Comparison of ENCODE assay signal across 1 cellular context in the genomic region with DNA sequence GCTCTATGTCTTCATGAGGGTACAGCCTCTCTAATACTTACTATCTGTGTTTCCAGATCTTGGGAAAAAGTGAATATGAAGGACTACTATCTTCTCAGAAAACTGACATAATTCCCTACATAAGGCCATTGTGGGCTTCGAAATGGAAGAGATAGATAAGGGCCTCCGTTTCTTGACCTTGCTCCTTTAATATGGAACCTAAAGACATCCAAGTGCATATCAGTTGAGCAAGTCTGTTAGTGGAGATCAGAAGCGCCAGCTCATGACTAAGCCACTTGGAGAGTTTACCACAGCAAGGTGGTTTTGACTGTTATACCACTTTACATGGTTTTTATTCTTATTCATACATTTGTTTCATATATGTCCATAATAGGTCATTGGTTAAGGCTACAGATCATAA.
TF ChIP-seq lines count a peak whose summit lies in the region.

No MANE protein-coding gene starts in this region.

TF ChIP-seq in WTC11, 78 proteins besides CTCF, POLR2A, EP300 and RAD21 (continued from another document):
- TF ChIP-seq, protein P1, sequence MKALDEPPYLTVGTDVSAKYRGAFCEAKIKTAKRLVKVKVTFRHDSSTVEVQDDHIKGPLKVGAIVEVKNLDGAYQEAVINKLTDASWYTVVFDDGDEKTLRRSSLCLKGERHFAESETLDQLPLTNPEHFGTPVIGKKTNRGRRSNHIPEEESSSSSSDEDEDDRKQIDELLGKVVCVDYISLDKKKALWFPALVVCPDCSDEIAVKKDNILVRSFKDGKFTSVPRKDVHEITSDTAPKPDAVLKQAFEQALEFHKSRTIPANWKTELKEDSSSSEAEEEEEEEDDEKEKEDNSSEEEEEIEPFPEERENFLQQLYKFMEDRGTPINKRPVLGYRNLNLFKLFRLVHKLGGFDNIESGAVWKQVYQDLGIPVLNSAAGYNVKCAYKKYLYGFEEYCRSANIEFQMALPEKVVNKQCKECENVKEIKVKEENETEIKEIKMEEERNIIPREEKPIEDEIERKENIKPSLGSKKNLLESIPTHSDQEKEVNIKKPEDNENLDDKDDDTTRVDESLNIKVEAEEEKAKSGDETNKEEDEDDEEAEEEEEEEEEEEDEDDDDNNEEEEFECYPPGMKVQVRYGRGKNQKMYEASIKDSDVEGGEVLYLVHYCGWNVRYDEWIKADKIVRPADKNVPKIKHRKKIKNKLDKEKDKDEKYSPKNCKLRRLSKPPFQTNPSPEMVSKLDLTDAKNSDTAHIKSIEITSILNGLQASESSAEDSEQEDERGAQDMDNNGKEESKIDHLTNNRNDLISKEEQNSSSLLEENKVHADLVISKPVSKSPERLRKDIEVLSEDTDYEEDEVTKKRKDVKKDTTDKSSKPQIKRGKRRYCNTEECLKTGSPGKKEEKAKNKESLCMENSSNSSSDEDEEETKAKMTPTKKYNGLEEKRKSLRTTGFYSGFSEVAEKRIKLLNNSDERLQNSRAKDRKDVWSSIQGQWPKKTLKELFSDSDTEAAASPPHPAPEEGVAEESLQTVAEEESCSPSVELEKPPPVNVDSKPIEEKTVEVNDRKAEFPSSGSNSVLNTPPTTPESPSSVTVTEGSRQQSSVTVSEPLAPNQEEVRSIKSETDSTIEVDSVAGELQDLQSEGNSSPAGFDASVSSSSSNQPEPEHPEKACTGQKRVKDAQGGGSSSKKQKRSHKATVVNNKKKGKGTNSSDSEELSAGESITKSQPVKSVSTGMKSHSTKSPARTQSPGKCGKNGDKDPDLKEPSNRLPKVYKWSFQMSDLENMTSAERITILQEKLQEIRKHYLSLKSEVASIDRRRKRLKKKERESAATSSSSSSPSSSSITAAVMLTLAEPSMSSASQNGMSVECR (CRISPR knock-in tag; IDR thresholded peaks at IDR 0.05; ENCODE audit: borderline replicate concordance) = no peak
- TF ChIP-seq ZBTB21 (CRISPR knock-in tag; IDR thresholded peaks at IDR 0.05; ENCODE audit: borderline replicate concordance) (no peak), RELA (CRISPR knock-in tag; IDR thresholded peaks at IDR 0.05; ENCODE audit: borderline replicate concordance) (no peak), KAT7 (CRISPR knock-in tag; IDR thresholded peaks at IDR 0.05; ENCODE audit: borderline replicate concordance) (no peak), TEAD1 (CRISPR knock-in tag; IDR thresholded peaks at IDR 0.05) (no peak), ZNF121 (CRISPR knock-in tag; IDR thresholded peaks at IDR 0.05) (no peak)
- TF ChIP-seq, protein P2, sequence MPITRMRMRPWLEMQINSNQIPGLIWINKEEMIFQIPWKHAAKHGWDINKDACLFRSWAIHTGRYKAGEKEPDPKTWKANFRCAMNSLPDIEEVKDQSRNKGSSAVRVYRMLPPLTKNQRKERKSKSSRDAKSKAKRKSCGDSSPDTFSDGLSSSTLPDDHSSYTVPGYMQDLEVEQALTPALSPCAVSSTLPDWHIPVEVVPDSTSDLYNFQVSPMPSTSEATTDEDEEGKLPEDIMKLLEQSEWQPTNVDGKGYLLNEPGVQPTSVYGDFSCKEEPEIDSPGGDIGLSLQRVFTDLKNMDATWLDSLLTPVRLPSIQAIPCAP (CRISPR knock-in tag; IDR thresholded peaks at IDR 0.05) = no peak
- TF ChIP-seq, protein P3, sequence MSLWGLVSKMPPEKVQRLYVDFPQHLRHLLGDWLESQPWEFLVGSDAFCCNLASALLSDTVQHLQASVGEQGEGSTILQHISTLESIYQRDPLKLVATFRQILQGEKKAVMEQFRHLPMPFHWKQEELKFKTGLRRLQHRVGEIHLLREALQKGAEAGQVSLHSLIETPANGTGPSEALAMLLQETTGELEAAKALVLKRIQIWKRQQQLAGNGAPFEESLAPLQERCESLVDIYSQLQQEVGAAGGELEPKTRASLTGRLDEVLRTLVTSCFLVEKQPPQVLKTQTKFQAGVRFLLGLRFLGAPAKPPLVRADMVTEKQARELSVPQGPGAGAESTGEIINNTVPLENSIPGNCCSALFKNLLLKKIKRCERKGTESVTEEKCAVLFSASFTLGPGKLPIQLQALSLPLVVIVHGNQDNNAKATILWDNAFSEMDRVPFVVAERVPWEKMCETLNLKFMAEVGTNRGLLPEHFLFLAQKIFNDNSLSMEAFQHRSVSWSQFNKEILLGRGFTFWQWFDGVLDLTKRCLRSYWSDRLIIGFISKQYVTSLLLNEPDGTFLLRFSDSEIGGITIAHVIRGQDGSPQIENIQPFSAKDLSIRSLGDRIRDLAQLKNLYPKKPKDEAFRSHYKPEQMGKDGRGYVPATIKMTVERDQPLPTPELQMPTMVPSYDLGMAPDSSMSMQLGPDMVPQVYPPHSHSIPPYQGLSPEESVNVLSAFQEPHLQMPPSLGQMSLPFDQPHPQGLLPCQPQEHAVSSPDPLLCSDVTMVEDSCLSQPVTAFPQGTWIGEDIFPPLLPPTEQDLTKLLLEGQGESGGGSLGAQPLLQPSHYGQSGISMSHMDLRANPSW (CRISPR knock-in tag; conservative IDR thresholded peaks at IDR 0.05; ENCODE audit: low read depth) = no peak
- TF ChIP-seq, protein P4, sequence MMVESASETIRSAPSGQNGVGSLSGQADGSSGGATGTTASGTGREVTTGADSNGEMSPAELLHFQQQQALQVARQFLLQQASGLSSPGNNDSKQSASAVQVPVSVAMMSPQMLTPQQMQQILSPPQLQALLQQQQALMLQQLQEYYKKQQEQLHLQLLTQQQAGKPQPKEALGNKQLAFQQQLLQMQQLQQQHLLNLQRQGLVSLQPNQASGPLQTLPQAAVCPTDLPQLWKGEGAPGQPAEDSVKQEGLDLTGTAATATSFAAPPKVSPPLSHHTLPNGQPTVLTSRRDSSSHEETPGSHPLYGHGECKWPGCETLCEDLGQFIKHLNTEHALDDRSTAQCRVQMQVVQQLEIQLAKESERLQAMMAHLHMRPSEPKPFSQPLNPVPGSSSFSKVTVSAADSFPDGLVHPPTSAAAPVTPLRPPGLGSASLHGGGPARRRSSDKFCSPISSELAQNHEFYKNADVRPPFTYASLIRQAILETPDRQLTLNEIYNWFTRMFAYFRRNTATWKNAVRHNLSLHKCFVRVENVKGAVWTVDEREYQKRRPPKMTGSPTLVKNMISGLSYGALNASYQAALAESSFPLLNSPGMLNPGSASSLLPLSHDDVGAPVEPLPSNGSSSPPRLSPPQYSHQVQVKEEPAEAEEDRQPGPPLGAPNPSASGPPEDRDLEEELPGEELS (CRISPR knock-in tag; IDR thresholded peaks at IDR 0.05) = no peak
- TF ChIP-seq, protein P5, sequence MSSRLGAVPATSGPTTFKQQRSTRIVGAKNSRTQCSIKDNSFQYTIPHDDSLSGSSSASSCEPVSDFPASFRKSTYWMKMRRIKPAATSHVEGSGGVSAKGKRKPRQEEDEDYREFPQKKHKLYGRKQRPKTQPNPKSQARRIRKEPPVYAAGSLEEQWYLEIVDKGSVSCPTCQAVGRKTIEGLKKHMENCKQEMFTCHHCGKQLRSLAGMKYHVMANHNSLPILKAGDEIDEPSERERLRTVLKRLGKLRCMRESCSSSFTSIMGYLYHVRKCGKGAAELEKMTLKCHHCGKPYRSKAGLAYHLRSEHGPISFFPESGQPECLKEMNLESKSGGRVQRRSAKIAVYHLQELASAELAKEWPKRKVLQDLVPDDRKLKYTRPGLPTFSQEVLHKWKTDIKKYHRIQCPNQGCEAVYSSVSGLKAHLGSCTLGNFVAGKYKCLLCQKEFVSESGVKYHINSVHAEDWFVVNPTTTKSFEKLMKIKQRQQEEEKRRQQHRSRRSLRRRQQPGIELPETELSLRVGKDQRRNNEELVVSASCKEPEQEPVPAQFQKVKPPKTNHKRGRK (CRISPR knock-in tag; IDR thresholded peaks at IDR 0.05; ENCODE audit: borderline replicate concordance) = no peak
- TF ChIP-seq, protein P6, sequence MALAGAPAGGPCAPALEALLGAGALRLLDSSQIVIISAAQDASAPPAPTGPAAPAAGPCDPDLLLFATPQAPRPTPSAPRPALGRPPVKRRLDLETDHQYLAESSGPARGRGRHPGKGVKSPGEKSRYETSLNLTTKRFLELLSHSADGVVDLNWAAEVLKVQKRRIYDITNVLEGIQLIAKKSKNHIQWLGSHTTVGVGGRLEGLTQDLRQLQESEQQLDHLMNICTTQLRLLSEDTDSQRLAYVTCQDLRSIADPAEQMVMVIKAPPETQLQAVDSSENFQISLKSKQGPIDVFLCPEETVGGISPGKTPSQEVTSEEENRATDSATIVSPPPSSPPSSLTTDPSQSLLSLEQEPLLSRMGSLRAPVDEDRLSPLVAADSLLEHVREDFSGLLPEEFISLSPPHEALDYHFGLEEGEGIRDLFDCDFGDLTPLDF (CRISPR knock-in tag; IDR thresholded peaks at IDR 0.05) = no peak
